Comparison of ENCODE assay signal across 1 cellular context in genomic region chr7:128446306-128446705, GRCh38.
TF ChIP-seq lines count a peak whose summit lies in the region.

No MANE protein-coding gene starts in this region.

TF ChIP-seq in A549, 52 proteins besides CTCF, POLR2A, EP300 and RAD21 (continued from another document):
- TF ChIP-seq REST (IDR thresholded peaks at IDR 0.05): no peak
